Comparison of ENCODE assay signal across 8 cellular contexts in genomic region chr18:21612125-21613100, GRCh38. TPM values are rescaled to one million over a fixed set of nuclear protein-coding genes. Genes with fewer than 3 reads are reported as not detected.
DNase-seq lines count a peak whose midpoint lies in the region; ATAC-seq and TF ChIP-seq lines count a peak whose summit lies in the region.

Gene SNRPD1 (plus strand): TSS chr18:21612314. CDS start chr18:21612430, 116 bp downstream.

- H3K4me2 ChIP-seq in PC-3 (ENCODE audit: low read length): peak within 1 kb of the TSS; percentile 94

- H3F3A ChIP-seq in PC-3 (ENCODE audit: low read length, unreplicated experiment): no peaks in the 10 kb centered on the region

- peak within 1 kb of the TSS; percentile 80 for H3K27ac ChIP-seq in PC-3 (ENCODE audit: low read length)

- POLR2A ChIA-PET in PC-3 (lab: Charles Lee; ENCODE audit: unreplicated experiment): interaction anchor here (1.5 kb wide), 1 partner anchor 12 kb away, joined by 5 read pairs; the partner anchor contains the start of gene ESCO1

- no peaks in the 10 kb centered on the region for H3K9me2 ChIP-seq in PC-3 (replicated peaks; ENCODE audit: low read length)

- peak; percentile 88 for TF ChIP-seq CTCF in PC-3 (conservative IDR thresholded peaks at IDR 0.05; ENCODE audit: low read depth, low read length)

- peak within 1 kb of the TSS; percentile 75 for H3K4me3 ChIP-seq in Jurkat, Clone E6-1 (ENCODE audit: low read length)
- H3K4me3 ChIP-seq in PC-3 (ENCODE audit: low read length): peak within 1 kb of the TSS; percentile 85
- peak within 1 kb of the TSS; percentile 97 for H3K4me3 ChIP-seq in mucosa of stomach (ENCODE audit: low read length)

- H3K4me1 ChIP-seq in PC-3 (ENCODE audit: insufficient read depth, low read length): peaks cover 14% of the 10 kb centered on the region
- H3K4me1 ChIP-seq in mucosa of stomach (ENCODE audit: control insufficient read depth, insufficient read depth, low read length): no peaks in the 10 kb centered on the region

- H3K36me3 ChIP-seq in PC-3 (ENCODE audit: low read depth, low read length) (peaks cover 18% of the 10 kb centered on the region), mucosa of stomach (ENCODE audit: control insufficient read depth, insufficient read depth, low read length) (no peaks in the 10 kb centered on the region)

- CTCF ChIA-PET in PC-3 (lab: Charles Lee): interaction anchor here (1.5 kb wide), 1 partner anchor 12 kb away, joined by 9 read pairs; the partner anchor contains the start of gene ESCO1

- H3K27me3 ChIP-seq in PC-3 (ENCODE audit: low read length) (no peaks in the 10 kb centered on the region), mucosa of stomach (ENCODE audit: control insufficient read depth, insufficient read depth, low read length) (no peaks in the 10 kb centered on the region)

- BruUV-seq in PC-3 (replicated peaks; lab: Mats Ljungman, UMichigan): TSS peak; percentile 69

- H4K20me1 ChIP-seq in PC-3 (ENCODE audit: low read length): peaks cover 35% of the 10 kb centered on the region

- DNase-seq in DMS79 (lab: John Stamatoyannopoulos, UW): peak; percentile 63
- peak; percentile 86 for DNase-seq in Jurkat, Clone E6-1 (ENCODE audit: low read depth, low spot score)
- peak; percentile 92 for DNase-seq in PC-3
- peak; percentile 92 for DNase-seq in activated T-cell treated with anti-CD3 and anti-CD28 coated beads, Interleukin-2, amount 50 U/mL, for 1 hour
- DNase-seq in erythroblast (lab: John Stamatoyannopoulos, UW): peak; percentile 95 to 97
- DNase-seq in stimulated activated CD8-positive, alpha-beta memory T cell treated with anti-CD3 and anti-CD28 coated beads, Interleukin-7, amount 100 ng/mL, for 1 hour (ENCODE audit: low read depth in 2 of 2): peak; percentile 78 to 83

- intact Hi-C loops in PC-3 (cut with micrococcal nuclease): no loop called here

- peak within 1 kb of the TSS; percentile 84 for H2AFZ ChIP-seq in PC-3 (ENCODE audit: low read length)

- H3K79me2 ChIP-seq in PC-3 (ENCODE audit: low read length): peaks cover 54% of the 10 kb centered on the region

- peak within 1 kb of the TSS; percentile 97 for H3K9ac ChIP-seq in PC-3 (ENCODE audit: low read length)
- H3K9ac ChIP-seq in mucosa of stomach (ENCODE audit: low read length): peak within 1 kb of the TSS; percentile 90

- peak; percentile 99 for ATAC-seq in GM21619 (IDR thresholded peaks at IDR 0.05; ENCODE audit: unreplicated experiment)
- ATAC-seq in PC-3: peak; percentile 97

- H3K9me3 ChIP-seq in PC-3 (ENCODE audit: low read length) (no peaks in the 10 kb centered on the region), mucosa of stomach (ENCODE audit: control insufficient read depth, low read length) (no peaks in the 10 kb centered on the region)

- TF ChIP-seq POLR2A in erythroblast (IDR thresholded peaks at IDR 0.05; ENCODE audit: low read length): peak; percentile 94

RNA-seq across cellular contexts. Expression of gene SNRPD1, which starts in this region (rescaled TPM):
- 498 TPM for polyA plus RNA-seq in Jurkat, Clone E6-1 (2012; ENCODE audit: insufficient read depth, insufficient read length)
- total RNA-seq in PC-3 (2014; rRNA removed): 73.2 and 82.2 TPM in 2 replicates

Comparison
In these comparisons a context has a peak if more than half of its experiments do, and no peak if none do; other contexts are left out.
1. Peak in every context shown above with its lines: DNase-seq, ATAC-seq, H3K4me3 ChIP-seq and H3K27ac ChIP-seq.